In the genomic region with DNA sequence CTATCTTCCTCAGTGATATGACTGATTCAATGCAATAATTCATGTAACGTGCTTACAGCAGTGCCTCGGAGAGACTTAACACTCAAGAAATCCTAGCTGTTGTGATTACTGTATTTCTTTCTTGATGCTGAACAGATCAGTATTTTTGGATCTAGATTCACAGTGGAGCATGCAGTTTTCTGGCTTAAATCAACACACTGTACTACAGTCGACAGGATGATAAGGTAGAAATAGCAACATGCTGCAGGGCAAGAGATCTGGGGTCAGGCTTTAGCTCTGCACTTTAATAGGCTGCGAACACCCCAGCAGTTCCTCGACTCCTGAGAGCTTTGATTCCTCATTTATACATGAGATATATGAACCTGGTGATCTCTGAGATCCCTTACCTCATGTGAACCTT, we compare ENCODE assay signal across 22 cellular contexts.
"Had no signal": no experiment of that assay in that cellular context is flagged by ENCODE, and none has a peak within 500 bp of the region (broad histone marks: within the 10 kb centered on the region; RNA-seq: fewer than 3 reads in every experiment).

No MANE protein-coding gene starts in this region.

- H3K9me3 Mint-ChIP-seq: activated naive CD4-positive, alpha-beta T cell treated with anti-CD3 and anti-CD28 coated beads, Interleukin-2, amount 50 U/mL, for 72 hours; activated T-helper 1 cell treated with anti-CD3 and anti-CD28 coated beads, Interleukin-12 subunit alpha, Interleukin-12 subunit beta, Interleukin-2, Interleukin-4 antibody, amounts not matched to agents 30 ng/mL and 10 ng/mL and 1 ng/mL, durations not matched to agents 14 hours and 24 hours and 36 hours; natural killer cell; stimulated activated naive CD8-positive, alpha-beta T cell treated with anti-CD3 and anti-CD28 coated beads, Interleukin-15, Interleukin-2, amounts not matched to agents 100 ng/mL and 50 ng/mL, for 24 hours; type B pancreatic cell had no signal

- ATAC-seq: activated naive CD4-positive, alpha-beta T cell treated with anti-CD3 and anti-CD28 coated beads, Interleukin-2, amount 50 U/mL, for 72 hours; left lung; natural killer cell had no signal

- H3K36me3 Mint-ChIP-seq: activated naive CD4-positive, alpha-beta T cell treated with anti-CD3 and anti-CD28 coated beads, Interleukin-2, amount 50 U/mL, for 72 hours; natural killer cell had no signal

- H3K4me1 ChIP-seq: breast epithelium, left lung had no signal

- H3K4me3 ChIP-seq: adrenal gland, breast epithelium, left lung, ovary, testis had no signal

- H3K4me3 Mint-ChIP-seq: activated T-helper 1 cell treated with anti-CD3 and anti-CD28 coated beads, Interleukin-12 subunit alpha, Interleukin-12 subunit beta, Interleukin-2, Interleukin-4 antibody, amounts not matched to agents 30 ng/mL and 10 ng/mL and 1 ng/mL, durations not matched to agents 14 hours and 24 hours and 36 hours; natural killer cell; stimulated activated naive CD8-positive, alpha-beta T cell treated with anti-CD3 and anti-CD28 coated beads, Interleukin-15, Interleukin-2, amounts not matched to agents 100 ng/mL and 50 ng/mL, for 24 hours; type B pancreatic cell had no signal

- H3K4me1 Mint-ChIP-seq: natural killer cell had no signal

- H3K9me3 ChIP-seq: adrenal gland, breast epithelium, left lung, ovary, testis had no signal

- H3K27ac Mint-ChIP-seq: activated naive CD4-positive, alpha-beta T cell treated with anti-CD3 and anti-CD28 coated beads, Interleukin-2, amount 50 U/mL, for 72 hours; activated T-helper 1 cell treated with anti-CD3 and anti-CD28 coated beads, Interleukin-12 subunit alpha, Interleukin-12 subunit beta, Interleukin-2, Interleukin-4 antibody, amounts not matched to agents 30 ng/mL and 10 ng/mL and 1 ng/mL, durations not matched to agents 14 hours and 24 hours and 36 hours; natural killer cell; stimulated activated naive CD8-positive, alpha-beta T cell treated with anti-CD3 and anti-CD28 coated beads, Interleukin-15, Interleukin-2, amounts not matched to agents 100 ng/mL and 50 ng/mL, for 24 hours; type B pancreatic cell had no signal

- DNase-seq: activated CD4-positive, alpha-beta T cell treated with anti-CD3 and anti-CD28 coated beads for 1 hour; activated CD4-positive, alpha-beta T cell treated with anti-CD3 and anti-CD28 coated beads, Interleukin-2, amount 50 U/mL, for 4 hours; activated gamma-delta T cell treated with Interleukin-2 at 50 U/mL for 16 hours; dermis blood vessel endothelial cell; effector memory CD4-positive, alpha-beta T cell; foreskin fibroblast; hypothalamus; kidney; left lung; mesenchymal stem cell; natural killer cell; ovary; stimulated activated CD4-positive, alpha-beta T cell treated with anti-CD3 and anti-CD28 coated beads, Interleukin-2, amount 100 ng/mL, for 24 hours; T-helper 2 cell; testis; WERI-Rb-1 had no signal

- H3K36me3 ChIP-seq: adrenal gland, breast epithelium, left lung, ovary, WERI-Rb-1 had no signal

- H3K27me3 ChIP-seq: adrenal gland, breast epithelium, left lung, ovary, testis had no signal

- H3K27me3 Mint-ChIP-seq: stimulated activated naive CD8-positive, alpha-beta T cell treated with anti-CD3 and anti-CD28 coated beads, Interleukin-15, Interleukin-2, amounts not matched to agents 100 ng/mL and 50 ng/mL, for 24 hours; type B pancreatic cell had no signal

- H3K27ac ChIP-seq: breast epithelium, left lung, WERI-Rb-1 had no signal
